Comparison of ENCODE assay signal across 9 cellular contexts in genomic region chr12:89461190-89461589, GRCh38.
DNase-seq lines count a peak whose midpoint lies in the region; ATAC-seq and TF ChIP-seq lines count a peak whose summit lies in the region.
"Had no signal": no experiment of that assay in that cellular context is flagged by ENCODE, and none has a peak within 500 bp of the region (broad histone marks: within the 10 kb centered on the region; RNA-seq: fewer than 3 reads in every experiment).

No MANE protein-coding gene starts in this region.

- peak; percentile 12 for ATAC-seq in GM19023 (IDR thresholded peaks at IDR 0.05; ENCODE audit: unreplicated experiment)
- ATAC-seq in gastroesophageal sphincter, result peak; percentile 9
- peak in 1 of 4 donors; percentile 36 for ATAC-seq in psoas muscle
- ATAC-seq in HG03039 (IDR thresholded peaks at IDR 0.05; ENCODE audit: unreplicated experiment), result no peak

- H3K4me1 ChIP-seq in gastroesophageal sphincter (peaks cover 3 to 22% (median 4%) of the 10 kb centered on the region in 3 donors), psoas muscle (no peaks in the 10 kb centered on the region), HAP-1 (no peaks in the 10 kb centered on the region)

- H3K4me3 ChIP-seq in SK-N-MC (no peak overlapping the region), gastroesophageal sphincter (peak overlapping the region in 1 of 2 donors; percentile 21), psoas muscle (peak overlapping the region; percentile 20), HAP-1 (no peak overlapping the region)
- H3K4me3 ChIP-seq: MG63 had no signal

- H3K9ac ChIP-seq in SK-N-MC (ENCODE audit: insufficient read length), result no peak overlapping the region

- DNase-seq in SK-N-MC (ENCODE audit: low read depth, low spot score) (no peak), psoas muscle (no peak), NCI-H187 treated with DMSO at 0.1 percent for 48 hours (lab: John Stamatoyannopoulos, UW) (no peak), HAP-1 (ENCODE audit: low spot score in 2 of 2) (no peak), NCI-H1436 treated with DMSO at 0.1 percent for 48 hours (lab: John Stamatoyannopoulos, UW) (no peak)
- DNase-seq: MG63 had no signal

- 30 to 32% methylated on average over 4 of the region's 4 CpGs for WGBS in gastroesophageal sphincter (ENCODE audit: low coverage in 1 of 2), 2 donors
- 58 to 72% (median 67%) methylated on average over 4 of the region's 4 CpGs for WGBS in psoas muscle, 3 donors

- no peak for TF ChIP-seq POLR2A in gastroesophageal sphincter (IDR thresholded peaks at IDR 0.05)

- in situ Hi-C loops in HAP-1 (cut with MboI; ENCODE audit: low sequenced_read_pairs), result no loop called here

- H3K36me3 ChIP-seq in SK-N-MC (ENCODE audit: insufficient read depth, low read length), result no peaks in the 10 kb centered on the region
- H3K36me3 ChIP-seq in gastroesophageal sphincter, result no peaks in the 10 kb centered on the region
- H3K36me3 ChIP-seq in psoas muscle (ENCODE audit: insufficient read depth in 1 of 2, low read depth in 1 of 2), result no peaks in the 10 kb centered on the region
- H3K36me3 ChIP-seq in HAP-1 (replicated peaks), result no peaks in the 10 kb centered on the region
- H3K36me3 ChIP-seq: MG63 had no signal

- TF ChIP-seq EP300 in gastroesophageal sphincter (IDR thresholded peaks at IDR 0.05), result no peak

- H3K9me3 ChIP-seq in SK-N-MC (ENCODE audit: low read depth, low read length) (no peaks in the 10 kb centered on the region), gastroesophageal sphincter (no peaks in the 10 kb centered on the region), psoas muscle (no peaks in the 10 kb centered on the region), HAP-1 (no peaks in the 10 kb centered on the region)
- H3K9me3 ChIP-seq: MG63 had no signal

- no peaks in the 10 kb centered on the region for H3K27me3 ChIP-seq in gastroesophageal sphincter
- no peaks in the 10 kb centered on the region for H3K27me3 ChIP-seq in psoas muscle (ENCODE audit: insufficient read depth in 3 of 3, low read length in 2 of 3)
- H3K27me3 ChIP-seq in HAP-1 (ENCODE audit: low read depth), result no peaks in the 10 kb centered on the region
- H3K27me3 ChIP-seq: MG63 had no signal

- no peak for TF ChIP-seq CTCF in gastroesophageal sphincter (IDR thresholded peaks at IDR 0.05)
- TF ChIP-seq CTCF in psoas muscle (IDR thresholded peaks at IDR 0.05), result no peak

- H3K27ac ChIP-seq in SK-N-MC, result peak overlapping the region; percentile 44
- peak overlapping the region; percentile 27 to 71 (median 62) for H3K27ac ChIP-seq in gastroesophageal sphincter
- H3K27ac ChIP-seq in psoas muscle, result peak overlapping the region; percentile 1

- intact Hi-C loops in psoas muscle (cut with DNase I), result loop anchor here (1.0 to 5.0 kb wide), 3 partner anchors 410 to 444 kb away; no protein-coding TSS in a partner anchor

Comparison
In these comparisons a context has a peak if more than half of its experiments do, and no peak if none do; other contexts are left out.
1. H3K27ac ChIP-seq: peak in every context shown above with its lines; median percentile 62 in gastroesophageal sphincter; 44 in SK-N-MC; 1 in psoas muscle.